8 cellular contexts compared by ENCODE assay signal in the genomic region with DNA sequence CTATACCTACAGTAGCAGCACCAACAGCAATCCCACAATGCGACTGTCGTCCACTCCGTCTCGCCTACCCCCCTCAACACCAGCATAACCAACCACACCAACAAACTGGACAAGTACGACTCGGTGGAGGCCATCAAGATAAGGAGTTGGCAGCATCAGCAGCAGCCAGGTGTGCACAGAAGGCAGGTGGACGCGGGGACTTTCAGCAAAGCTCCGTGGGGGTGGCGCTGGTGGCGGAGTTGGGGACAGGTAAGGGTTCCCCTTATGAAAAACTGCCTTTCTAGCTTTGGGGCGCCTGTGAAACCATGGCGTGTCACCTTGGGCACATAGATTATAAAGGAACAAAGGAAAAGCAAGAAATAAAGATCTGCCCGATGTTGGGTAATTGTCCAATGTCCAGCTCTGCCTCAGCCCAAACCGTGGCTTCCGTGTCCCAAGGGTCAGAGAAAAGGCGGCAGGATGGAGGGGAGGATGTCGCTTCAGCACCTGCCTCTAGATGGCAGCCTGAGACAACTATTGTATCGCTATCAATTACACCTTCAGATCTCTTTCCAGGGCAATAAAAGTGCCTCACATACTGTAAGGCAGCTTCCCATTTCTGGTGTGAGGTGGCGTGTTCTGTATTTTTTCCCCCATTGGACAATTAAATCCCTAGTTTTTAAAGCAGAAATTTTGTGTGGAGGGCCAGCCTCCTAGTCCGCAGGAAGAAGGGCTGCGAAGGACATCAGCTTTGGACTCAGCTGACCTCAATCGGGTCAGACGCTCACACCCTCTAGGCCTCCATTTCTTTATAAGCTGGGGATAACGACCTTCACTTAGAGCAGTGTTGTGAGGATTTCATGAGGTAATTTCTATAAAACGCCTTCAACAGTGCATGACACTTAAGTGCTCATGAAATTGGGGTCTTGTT. TPM values are rescaled to one million over a fixed set of nuclear protein-coding genes. Genes with fewer than 3 reads are reported as not detected.
DNase-seq lines count a peak whose midpoint lies in the region; ATAC-seq, FAIRE-seq and TF ChIP-seq lines count a peak whose summit lies in the region.

No MANE protein-coding gene starts in this region.

- H3K4me1 Mint-ChIP-seq in astrocyte (ENCODE audit: low read depth, unreplicated experiment) = peaks cover 4% of the 10 kb centered on the region

- H3K9me3 ChIP-seq in PC-3 (ENCODE audit: low read length) (no peaks in the 10 kb centered on the region), astrocyte (ENCODE audit: insufficient read depth, low read depth, low read length) (no peaks in the 10 kb centered on the region)

- BruUV-seq in PC-3 (replicated peaks; lab: Mats Ljungman, UMichigan) = no TSS peak

- H3K36me3 ChIP-seq in PC-3 (ENCODE audit: low read depth, low read length) (no peaks in the 10 kb centered on the region), astrocyte (ENCODE audit: insufficient read depth, low read length) (no peaks in the 10 kb centered on the region)

- no peak for TF ChIP-seq POLR2A in H54 (IDR thresholded peaks at IDR 0.05; ENCODE audit: low read depth, low read length)

- CTCF ChIA-PET in PC-3 (lab: Charles Lee) = interaction anchor here (0.6 kb wide), 1 partner anchor 297 kb away, joined by 3 read pairs; no protein-coding TSS in a partner anchor

- H3K79me2 ChIP-seq in PC-3 (ENCODE audit: low read length) = no peaks in the 10 kb centered on the region
- no peaks in the 10 kb centered on the region for H3K79me2 ChIP-seq in astrocyte (ENCODE audit: insufficient read depth, low read length)

- FAIRE-seq in H54 (lab: Jason Lieb, UNC) (peak; percentile 55), astrocyte (lab: Jason Lieb, UNC) (peak; percentile 9)

- no peaks in the 10 kb centered on the region for H3K9me2 ChIP-seq in PC-3 (replicated peaks; ENCODE audit: low read length)

- intact Hi-C loops in PC-3 (cut with micrococcal nuclease) = loop anchor here (5.0 to 10.0 kb wide), 3 partner anchors 320 to 1280 kb away; no protein-coding TSS in a partner anchor

- peaks cover 9% of the 10 kb centered on the region for H3K9me3 Mint-ChIP-seq in astrocyte (ENCODE audit: unreplicated experiment)

- no peaks in the 10 kb centered on the region for H3K36me3 Mint-ChIP-seq in astrocyte (ENCODE audit: low read depth, unreplicated experiment)

- no peaks in the 10 kb centered on the region for H3K4me1 ChIP-seq in PC-3 (ENCODE audit: insufficient read depth, low read length)
- H3K4me1 ChIP-seq in astrocyte (ENCODE audit: insufficient read depth, low read length) = peaks cover 13% of the 10 kb centered on the region

- no peak overlapping the region for H3K4me3 Mint-ChIP-seq in astrocyte (ENCODE audit: unreplicated experiment)

- H3K27ac ChIP-seq in PC-3 (ENCODE audit: low read length) (no peak overlapping the region), astrocyte (ENCODE audit: low read depth, low read length) (peak overlapping the region; percentile 95)

- H3K4me3 ChIP-seq in GM12864 (ENCODE audit: low read depth, low read length) (no peak overlapping the region), PC-3 (ENCODE audit: low read length) (no peak overlapping the region), astrocyte (ENCODE audit: insufficient read depth, low read depth, low read length) (no peak overlapping the region)

- H3K27me3 Mint-ChIP-seq in astrocyte (ENCODE audit: low read depth, unreplicated experiment) = peaks cover 3% of the 10 kb centered on the region

- ATAC-seq in PC-3 = peak; percentile 97
- ATAC-seq in HG03439 (IDR thresholded peaks at IDR 0.05; ENCODE audit: unreplicated experiment) = no peak

- no peaks in the 10 kb centered on the region for H3F3A ChIP-seq in PC-3 (ENCODE audit: low read length, unreplicated experiment)

- no peak overlapping the region for H2AFZ ChIP-seq in PC-3 (ENCODE audit: low read length)
- H2AFZ ChIP-seq in astrocyte (ENCODE audit: low read depth, low read length) = no peak overlapping the region

- POLR2A ChIA-PET in PC-3 (lab: Charles Lee; ENCODE audit: unreplicated experiment) = no interaction called here

- H3K27me3 ChIP-seq in PC-3 (ENCODE audit: low read length) = peaks cover 22% of the 10 kb centered on the region; the same call in 1 of the 2 replicates
- peaks cover 2% of the 10 kb centered on the region for H3K27me3 ChIP-seq in astrocyte (ENCODE audit: insufficient read depth, low read length)

- H3K9ac ChIP-seq in PC-3 (ENCODE audit: low read length) (no peak overlapping the region), astrocyte (ENCODE audit: low read length) (peak overlapping the region; percentile 24)

- peak; percentile 5 for DNase-seq in GM12864 (ENCODE audit: low read depth)
- peak; percentile 54 for DNase-seq in H54 (ENCODE audit: insufficient read length, low spot score)
- DNase-seq in LoVo (ENCODE audit: low spot score) = peak; percentile 74
- peak; percentile 86 for DNase-seq in PC-3
- DNase-seq in astrocyte (ENCODE audit: low read depth) = peak; percentile 14
- peak; percentile 14 to 32 for DNase-seq in hippocampal formation (lab: John Stamatoyannopoulos, UW)
- DNase-seq in stimulated activated CD4-positive, alpha-beta T cell treated with anti-CD3 and anti-CD28 coated beads, Interleukin-12 subunit alpha, Interleukin-12 subunit beta, amount 100 ng/mL, for 4 hours = peak; percentile 17

- peak overlapping the region; percentile 48 for H3K27ac Mint-ChIP-seq in astrocyte (ENCODE audit: unreplicated experiment)

- no peak overlapping the region for H3K4me2 ChIP-seq in PC-3 (ENCODE audit: low read length)
- no peak overlapping the region for H3K4me2 ChIP-seq in astrocyte (ENCODE audit: low read length)

- no peaks in the 10 kb centered on the region for H4K20me1 ChIP-seq in PC-3 (ENCODE audit: low read length)
- H4K20me1 ChIP-seq in astrocyte (ENCODE audit: insufficient read depth, low read length) = no peaks in the 10 kb centered on the region

- TF ChIP-seq CTCF in GM12864 (IDR thresholded peaks at IDR 0.05; ENCODE audit: low read depth, low read length, missing control alignments) = peak; percentile 87
- peak; percentile 98 for TF ChIP-seq CTCF in PC-3 (conservative IDR thresholded peaks at IDR 0.05; ENCODE audit: low read depth, low read length)
- peak; percentile 95 for TF ChIP-seq CTCF in astrocyte (IDR thresholded peaks at IDR 0.05; ENCODE audit: insufficient read depth, low read depth, low read length)

RNA-seq across cellular contexts. Expression of a gene that starts 58.8 kb away (rescaled TPM):
- 64.9 and 68.3 TPM in 2 replicates for total RNA-seq in PC-3 (2014; rRNA removed)
- 32.2 and 38.5 TPM in 2 replicates for total RNA-seq in astrocyte

RNA-seq across cellular contexts. Expression of a gene that starts 58.9 kb away (rescaled TPM):
- total RNA-seq in PC-3 (2014; rRNA removed) (9.2 and 16.5 TPM in 2 replicates), astrocyte (8.1 and 10.7 TPM in 2 replicates)

Comparison
In these comparisons a context has a peak if more than half of its experiments do, and no peak if none do; other contexts are left out.
1. DNase-seq: peak in every context shown above with its lines; median percentile 86 in PC-3; 74 in LoVo; 54 in H54; 23 in hippocampal formation; 17 in stimulated activated CD4-positive, alpha-beta T cell treated with anti-CD3 and anti-CD28 coated beads, Interleukin-12 subunit alpha, Interleukin-12 subunit beta, amount 100 ng/mL, for 4 hours; 14 in astrocyte; 5 in GM12864.